Comparison of ENCODE assay signal across 1 cellular context in genomic region chr22:46269564-46269963, GRCh38.
TF ChIP-seq lines count a peak whose summit lies in the region.

No MANE protein-coding gene starts in this region.

TF ChIP-seq in HepG2, 621 proteins besides CTCF, POLR2A, EP300 and RAD21 (continued from another document and continues in another):
- TF ChIP-seq, protein P1, sequence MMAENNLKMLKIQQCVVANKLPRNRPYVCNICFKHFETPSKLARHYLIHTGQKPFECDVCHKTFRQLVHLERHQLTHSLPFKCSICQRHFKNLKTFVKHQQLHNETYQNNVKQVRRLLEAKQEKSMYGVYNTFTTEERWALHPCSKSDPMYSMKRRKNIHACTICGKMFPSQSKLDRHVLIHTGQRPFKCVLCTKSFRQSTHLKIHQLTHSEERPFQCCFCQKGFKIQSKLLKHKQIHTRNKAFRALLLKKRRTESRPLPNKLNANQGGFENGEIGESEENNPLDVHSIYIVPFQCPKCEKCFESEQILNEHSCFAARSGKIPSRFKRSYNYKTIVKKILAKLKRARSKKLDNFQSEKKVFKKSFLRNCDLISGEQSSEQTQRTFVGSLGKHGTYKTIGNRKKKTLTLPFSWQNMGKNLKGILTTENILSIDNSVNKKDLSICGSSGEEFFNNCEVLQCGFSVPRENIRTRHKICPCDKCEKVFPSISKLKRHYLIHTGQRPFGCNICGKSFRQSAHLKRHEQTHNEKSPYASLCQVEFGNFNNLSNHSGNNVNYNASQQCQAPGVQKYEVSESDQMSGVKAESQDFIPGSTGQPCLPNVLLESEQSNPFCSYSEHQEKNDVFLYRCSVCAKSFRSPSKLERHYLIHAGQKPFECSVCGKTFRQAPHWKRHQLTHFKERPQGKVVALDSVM (CRISPR knock-in tag; IDR thresholded peaks at IDR 0.05) = no peak
- TF ChIP-seq, protein P2, sequence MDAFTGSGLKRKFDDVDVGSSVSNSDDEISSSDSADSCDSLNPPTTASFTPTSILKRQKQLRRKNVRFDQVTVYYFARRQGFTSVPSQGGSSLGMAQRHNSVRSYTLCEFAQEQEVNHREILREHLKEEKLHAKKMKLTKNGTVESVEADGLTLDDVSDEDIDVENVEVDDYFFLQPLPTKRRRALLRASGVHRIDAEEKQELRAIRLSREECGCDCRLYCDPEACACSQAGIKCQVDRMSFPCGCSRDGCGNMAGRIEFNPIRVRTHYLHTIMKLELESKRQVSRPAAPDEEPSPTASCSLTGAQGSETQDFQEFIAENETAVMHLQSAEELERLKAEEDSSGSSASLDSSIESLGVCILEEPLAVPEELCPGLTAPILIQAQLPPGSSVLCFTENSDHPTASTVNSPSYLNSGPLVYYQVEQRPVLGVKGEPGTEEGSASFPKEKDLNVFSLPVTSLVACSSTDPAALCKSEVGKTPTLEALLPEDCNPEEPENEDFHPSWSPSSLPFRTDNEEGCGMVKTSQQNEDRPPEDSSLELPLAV (CRISPR knock-in tag; conservative IDR thresholded peaks at IDR 0.05; ENCODE audit: low read depth) = no peak
- TF ChIP-seq ZNF562 (CRISPR knock-in tag; IDR thresholded peaks at IDR 0.05; ENCODE audit: borderline replicate concordance) (no peak), FIP1L1 (IDR thresholded peaks at IDR 0.05; ENCODE audit: borderline replicate concordance, insufficient read depth, low read depth, low read length) (no peak), THAP9 (CRISPR knock-in tag; IDR thresholded peaks at IDR 0.05; ENCODE audit: borderline replicate concordance) (peak; percentile 32; the same call in 1 of the 2 replicates), ZNF639 (CRISPR knock-in tag; conservative IDR thresholded peaks at IDR 0.05) (no peak), EZH2 (conservative IDR thresholded peaks at IDR 0.05; ENCODE audit: low read depth, low read length) (no peak), ATRX (CRISPR knock-in tag; IDR thresholded peaks at IDR 0.05; ENCODE audit: borderline replicate concordance) (no peak), KDM5A (IDR thresholded peaks at IDR 0.05; ENCODE audit: borderline replicate concordance, low read length) (no peak), MEIS1 (CRISPR knock-in tag; IDR thresholded peaks at IDR 0.05; ENCODE audit: borderline replicate concordance) (no peak), NFE2L2 (IDR thresholded peaks at IDR 0.05; ENCODE audit: low read length) (no peak), ZNF333 (CRISPR knock-in tag; IDR thresholded peaks at IDR 0.05; ENCODE audit: borderline replicate concordance) (no peak), MLLT10 (CRISPR knock-in tag; IDR thresholded peaks at IDR 0.05) (no peak), CEBPZ (IDR thresholded peaks at IDR 0.05; ENCODE audit: low read length) (no peak), KDM1A (CRISPR knock-in tag; IDR thresholded peaks at IDR 0.05) (no peak), FOSL1 (CRISPR knock-in tag; IDR thresholded peaks at IDR 0.05; ENCODE audit: borderline replicate concordance) (no peak), KLF6 (CRISPR knock-in tag; IDR thresholded peaks at IDR 0.05) (no peak), ZBTB3 (CRISPR knock-in tag; IDR thresholded peaks at IDR 0.05; ENCODE audit: borderline replicate concordance, low read depth) (no peak), RAD51 (IDR thresholded peaks at IDR 0.05; ENCODE audit: borderline replicate concordance) (no peak), RFXANK (CRISPR knock-in tag; IDR thresholded peaks at IDR 0.05) (no peak), WIZ (CRISPR knock-in tag; IDR thresholded peaks at IDR 0.05) (no peak), HNRNPL (IDR thresholded peaks at IDR 0.05; ENCODE audit: low read depth, low read length) (0 out of 2 replicates have a peak, but pooled peaks have one; percentile 29), ZNF350 (CRISPR knock-in tag; IDR thresholded peaks at IDR 0.05; ENCODE audit: borderline replicate concordance, low read depth) (peak; percentile 28; the same call in 1 of the 2 replicates), MED13 (CRISPR knock-in tag; IDR thresholded peaks at IDR 0.05) (no peak), ZNF616 (CRISPR knock-in tag; IDR thresholded peaks at IDR 0.05; ENCODE audit: low read depth) (no peak), SP1 (IDR thresholded peaks at IDR 0.05) (no peak), SP1 (CRISPR knock-in tag; IDR thresholded peaks at IDR 0.05) (no peak), USF2 (IDR thresholded peaks at IDR 0.05; ENCODE audit: low read depth, low read length) (no peak), USF2 (CRISPR knock-in tag; IDR thresholded peaks at IDR 0.05; ENCODE audit: borderline replicate concordance) (no peak), ZNF737 (CRISPR knock-in tag; IDR thresholded peaks at IDR 0.05; ENCODE audit: borderline replicate concordance) (no peak), ZNF441 (CRISPR knock-in tag; IDR thresholded peaks at IDR 0.05; ENCODE audit: borderline replicate concordance) (peak; percentile 94), KLF11 (CRISPR knock-in tag; IDR thresholded peaks at IDR 0.05) (no peak), ZBTB38 (CRISPR knock-in tag; IDR thresholded peaks at IDR 0.05) (peak; percentile 65; the same call in 1 of the 2 replicates), NFATC3 (CRISPR knock-in tag; IDR thresholded peaks at IDR 0.05) (no peak), TBX2 (CRISPR knock-in tag; IDR thresholded peaks at IDR 0.05; ENCODE audit: borderline replicate concordance) (peak; percentile 43; the same call in 1 of the 2 replicates)
- TF ChIP-seq, protein P3, sequence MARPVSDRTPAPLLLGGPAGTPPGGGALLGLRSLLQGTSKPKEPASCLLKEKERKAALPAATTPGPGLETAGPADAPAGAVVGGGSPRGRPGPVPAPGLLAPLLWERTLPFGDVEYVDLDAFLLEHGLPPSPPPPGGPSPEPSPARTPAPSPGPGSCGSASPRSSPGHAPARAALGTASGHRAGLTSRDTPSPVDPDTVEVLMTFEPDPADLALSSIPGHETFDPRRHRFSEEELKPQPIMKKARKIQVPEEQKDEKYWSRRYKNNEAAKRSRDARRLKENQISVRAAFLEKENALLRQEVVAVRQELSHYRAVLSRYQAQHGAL (CRISPR knock-in tag; IDR thresholded peaks at IDR 0.05; ENCODE audit: not compliant biosample characterization) = no peak
- TF ChIP-seq, protein P4, sequence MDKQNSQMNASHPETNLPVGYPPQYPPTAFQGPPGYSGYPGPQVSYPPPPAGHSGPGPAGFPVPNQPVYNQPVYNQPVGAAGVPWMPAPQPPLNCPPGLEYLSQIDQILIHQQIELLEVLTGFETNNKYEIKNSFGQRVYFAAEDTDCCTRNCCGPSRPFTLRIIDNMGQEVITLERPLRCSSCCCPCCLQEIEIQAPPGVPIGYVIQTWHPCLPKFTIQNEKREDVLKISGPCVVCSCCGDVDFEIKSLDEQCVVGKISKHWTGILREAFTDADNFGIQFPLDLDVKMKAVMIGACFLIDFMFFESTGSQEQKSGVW (CRISPR knock-in tag; IDR thresholded peaks at IDR 0.05; ENCODE audit: borderline replicate concordance) = no peak
- TF ChIP-seq, protein P5, sequence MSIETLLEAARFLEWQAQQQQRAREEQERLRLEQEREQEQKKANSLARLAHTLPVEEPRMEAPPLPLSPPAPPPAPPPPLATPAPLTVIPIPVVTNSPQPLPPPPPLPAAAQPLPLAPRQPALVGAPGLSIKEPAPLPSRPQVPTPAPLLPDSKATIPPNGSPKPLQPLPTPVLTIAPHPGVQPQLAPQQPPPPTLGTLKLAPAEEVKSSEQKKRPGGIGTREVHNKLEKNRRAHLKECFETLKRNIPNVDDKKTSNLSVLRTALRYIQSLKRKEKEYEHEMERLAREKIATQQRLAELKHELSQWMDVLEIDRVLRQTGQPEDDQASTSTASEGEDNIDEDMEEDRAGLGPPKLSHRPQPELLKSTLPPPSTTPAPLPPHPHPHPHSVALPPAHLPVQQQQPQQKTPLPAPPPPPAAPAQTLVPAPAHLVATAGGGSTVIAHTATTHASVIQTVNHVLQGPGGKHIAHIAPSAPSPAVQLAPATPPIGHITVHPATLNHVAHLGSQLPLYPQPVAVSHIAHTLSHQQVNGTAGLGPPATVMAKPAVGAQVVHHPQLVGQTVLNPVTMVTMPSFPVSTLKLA (IDR thresholded peaks at IDR 0.05) = no peak
- TF ChIP-seq, protein P6, sequence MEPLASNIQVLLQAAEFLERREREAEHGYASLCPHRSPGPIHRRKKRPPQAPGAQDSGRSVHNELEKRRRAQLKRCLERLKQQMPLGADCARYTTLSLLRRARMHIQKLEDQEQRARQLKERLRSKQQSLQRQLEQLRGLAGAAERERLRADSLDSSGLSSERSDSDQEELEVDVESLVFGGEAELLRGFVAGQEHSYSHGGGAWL (CRISPR knock-in tag; IDR thresholded peaks at IDR 0.05) = no peak
- TF ChIP-seq, protein P7, sequence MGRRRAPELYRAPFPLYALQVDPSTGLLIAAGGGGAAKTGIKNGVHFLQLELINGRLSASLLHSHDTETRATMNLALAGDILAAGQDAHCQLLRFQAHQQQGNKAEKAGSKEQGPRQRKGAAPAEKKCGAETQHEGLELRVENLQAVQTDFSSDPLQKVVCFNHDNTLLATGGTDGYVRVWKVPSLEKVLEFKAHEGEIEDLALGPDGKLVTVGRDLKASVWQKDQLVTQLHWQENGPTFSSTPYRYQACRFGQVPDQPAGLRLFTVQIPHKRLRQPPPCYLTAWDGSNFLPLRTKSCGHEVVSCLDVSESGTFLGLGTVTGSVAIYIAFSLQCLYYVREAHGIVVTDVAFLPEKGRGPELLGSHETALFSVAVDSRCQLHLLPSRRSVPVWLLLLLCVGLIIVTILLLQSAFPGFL (CRISPR knock-in tag; IDR thresholded peaks at IDR 0.05) = no peak
